In genomic region chr11:93512073-93512475, GRCh38 we compare ENCODE assay signal across 10 cellular contexts. TPM values are rescaled to one million over a fixed set of nuclear protein-coding genes. Genes with fewer than 3 reads are reported as not detected.
DNase-seq lines count a peak whose midpoint lies in the region; ATAC-seq and TF ChIP-seq lines count a peak whose summit lies in the region.
"Had no signal": no experiment of that assay in that cellular context is flagged by ENCODE, and none has a peak within 500 bp of the region (broad histone marks: within the 10 kb centered on the region; RNA-seq: fewer than 3 reads in every experiment).

No MANE protein-coding gene starts in this region.

- ATAC-seq in activated T-cell treated with anti-CD3 and anti-CD28 coated beads, Interleukin-2, amount 50 U/mL, for 4 hours: peak; percentile 43 to 74
- ATAC-seq in GM21619 (IDR thresholded peaks at IDR 0.05; ENCODE audit: unreplicated experiment) (peak; percentile 84), HG03159 (IDR thresholded peaks at IDR 0.05; ENCODE audit: unreplicated experiment) (peak; percentile 93)
- ATAC-seq: Panc1, pancreas had no signal

- H3K36me3 Mint-ChIP-seq in activated T-cell treated with anti-CD3 and anti-CD28 coated beads, Interleukin-2, amount 50 U/mL, for 4 hours (ENCODE audit: insufficient read depth): no peaks in the 10 kb centered on the region

- no peak for DNase-seq in activated T-cell treated with anti-CD3 and anti-CD28 coated beads, Interleukin-2, amount 50 U/mL, for 4 hours
- DNase-seq in activated T-cell treated with anti-CD3 and anti-CD28 coated beads, Interleukin-2, amount 50 U/mL, for 1 hour: no peak
- DNase-seq in germinal center (ENCODE audit: low spot score) (peak; percentile 12), RWPE1 (ENCODE audit: low spot score) (no peak), NCI-H2029 (lab: John Stamatoyannopoulos, UW) (no peak), midbrain (lab: John Stamatoyannopoulos, UW) (no peak)
- DNase-seq: pancreas had no signal

- H3K4me3 Mint-ChIP-seq in activated T-cell treated with anti-CD3 and anti-CD28 coated beads, Interleukin-2, amount 50 U/mL, for 4 hours: no peak overlapping the region

- no peaks in the 10 kb centered on the region for H3K9me3 Mint-ChIP-seq in activated T-cell treated with anti-CD3 and anti-CD28 coated beads, Interleukin-2, amount 50 U/mL, for 4 hours

- H3K27ac ChIP-seq in RWPE1: no peak overlapping the region
- H3K27ac ChIP-seq: pancreas had no signal

- H3K27me3 Mint-ChIP-seq in activated T-cell treated with anti-CD3 and anti-CD28 coated beads, Interleukin-2, amount 50 U/mL, for 4 hours (ENCODE audit: low read depth): no peaks in the 10 kb centered on the region

- CTCF ChIA-PET in RWPE1 (lab: Yijun Ruan, JAX): interaction anchor here (0.6 kb wide), 1 partner anchor 139 kb away, joined by 3 read pairs; no protein-coding TSS in a partner anchor

- POLR2A ChIA-PET in RWPE1 (lab: Yijun Ruan, JAX; ENCODE audit: low non-redundant PET): no interaction called here

- no peak for TF ChIP-seq CTCF in RWPE1 (conservative IDR thresholded peaks at IDR 0.05; ENCODE audit: low read depth)

- no peaks in the 10 kb centered on the region for H3K4me1 Mint-ChIP-seq in activated T-cell treated with anti-CD3 and anti-CD28 coated beads, Interleukin-2, amount 50 U/mL, for 4 hours (ENCODE audit: low read depth)

RNA-seq across cellular contexts. Expression of gene SMCO4, which starts 31.1 kb away (rescaled TPM):
- total RNA-seq in activated T-cell treated with anti-CD3 and anti-CD28 coated beads, Interleukin-2, amount 50 U/mL, for 4 hours: 10 to 100 TPM in 2 of 3 donors, 1 to 10 TPM in 1; 9.3 to 12.0 (median 11.9) TPM
